ENCODE assay signal across 10 cellular contexts in genomic region chr20:32672315-32672981, GRCh38. TPM values are rescaled to one million over a fixed set of nuclear protein-coding genes. Genes with fewer than 3 reads are reported as not detected.
DNase-seq lines count a peak whose midpoint lies in the region; ATAC-seq and TF ChIP-seq lines count a peak whose summit lies in the region.
"Had no signal": no experiment of that assay in that cellular context is flagged by ENCODE, and none has a peak within 500 bp of the region (broad histone marks: within the 10 kb centered on the region; RNA-seq: fewer than 3 reads in every experiment).

No MANE protein-coding gene starts in this region.

- no peaks in the 10 kb centered on the region for H3K27me3 Mint-ChIP-seq in activated CD4-positive, alpha-beta T cell treated with anti-CD3 and anti-CD28 coated beads, Interleukin-2, amount 10 ng/mL, durations not matched to agents 24 days and 14 days
- H3K27me3 Mint-ChIP-seq in activated naive CD8-positive, alpha-beta T cell treated with anti-CD3 and anti-CD28 coated beads for 36 hours, result no peaks in the 10 kb centered on the region
- no peaks in the 10 kb centered on the region for H3K27me3 Mint-ChIP-seq in stimulated activated naive B cell treated with anti-CD40 and anti-IgM and Interleukin-4, amounts not matched to agents 10 μg/mL and 1 μg/mL and 100 μg/mL, for 72 hours

- H3K36me3 Mint-ChIP-seq in activated CD4-positive, alpha-beta T cell treated with anti-CD3 and anti-CD28 coated beads, Interleukin-2, amount 10 ng/mL, durations not matched to agents 24 days and 14 days (ENCODE audit: low read depth), result no peaks in the 10 kb centered on the region
- no peaks in the 10 kb centered on the region for H3K36me3 Mint-ChIP-seq in activated naive CD8-positive, alpha-beta T cell treated with anti-CD3 and anti-CD28 coated beads for 36 hours
- no peaks in the 10 kb centered on the region for H3K36me3 Mint-ChIP-seq in stimulated activated naive B cell treated with anti-CD40 and anti-IgM and Interleukin-4, amounts not matched to agents 10 μg/mL and 1 μg/mL and 100 μg/mL, for 72 hours
- H3K36me3 Mint-ChIP-seq: CD4-positive, CD25-positive, alpha-beta regulatory T cell had no signal

- H3K9me3 Mint-ChIP-seq in activated CD4-positive, alpha-beta T cell treated with anti-CD3 and anti-CD28 coated beads, Interleukin-2, amount 10 ng/mL, durations not matched to agents 24 days and 14 days, result no peaks in the 10 kb centered on the region
- H3K9me3 Mint-ChIP-seq in activated naive CD8-positive, alpha-beta T cell treated with anti-CD3 and anti-CD28 coated beads for 36 hours, result no peaks in the 10 kb centered on the region
- peaks cover 0 to 2% of the 10 kb centered on the region in 2 donors for H3K9me3 Mint-ChIP-seq in stimulated activated naive B cell treated with anti-CD40 and anti-IgM and Interleukin-4, amounts not matched to agents 10 μg/mL and 1 μg/mL and 100 μg/mL, for 72 hours
- H3K9me3 Mint-ChIP-seq: CD4-positive, CD25-positive, alpha-beta regulatory T cell had no signal

- H3K9me3 ChIP-seq in HUES64 (ENCODE audit: insufficient read depth, low read depth, low read length), result no peaks in the 10 kb centered on the region

- TF ChIP-seq CTCF in GM13977 (IDR thresholded peaks at IDR 0.05; ENCODE audit: extremely low read depth, insufficient read depth, missing control alignments), result no peak

- ATAC-seq in stimulated activated naive B cell treated with anti-CD40 and anti-IgM and Interleukin-4, amounts not matched to agents 10 μg/mL and 1 μg/mL and 100 μg/mL, for 72 hours (replicated peaks), result peak; percentile 37 to 38

- H3K27ac Mint-ChIP-seq in activated CD4-positive, alpha-beta T cell treated with anti-CD3 and anti-CD28 coated beads, Interleukin-2, amount 10 ng/mL, durations not matched to agents 24 days and 14 days, result peak overlapping the region; percentile 76
- peak overlapping the region; percentile 88 for H3K27ac Mint-ChIP-seq in activated naive CD8-positive, alpha-beta T cell treated with anti-CD3 and anti-CD28 coated beads for 36 hours
- H3K27ac Mint-ChIP-seq in stimulated activated naive B cell treated with anti-CD40 and anti-IgM and Interleukin-4, amounts not matched to agents 10 μg/mL and 1 μg/mL and 100 μg/mL, for 72 hours, result peak overlapping the region; percentile 92

- peaks cover 12% of the 10 kb centered on the region for H3K4me1 Mint-ChIP-seq in activated CD4-positive, alpha-beta T cell treated with anti-CD3 and anti-CD28 coated beads, Interleukin-2, amount 10 ng/mL, durations not matched to agents 24 days and 14 days
- peaks cover 16% of the 10 kb centered on the region for H3K4me1 Mint-ChIP-seq in activated naive CD8-positive, alpha-beta T cell treated with anti-CD3 and anti-CD28 coated beads for 36 hours
- peaks cover 20 to 36% of the 10 kb centered on the region in 2 donors for H3K4me1 Mint-ChIP-seq in stimulated activated naive B cell treated with anti-CD40 and anti-IgM and Interleukin-4, amounts not matched to agents 10 μg/mL and 1 μg/mL and 100 μg/mL, for 72 hours

- intact Hi-C loops in activated CD4-positive, alpha-beta T cell treated with anti-CD3 and anti-CD28 coated beads, Interleukin-2, amount 10 ng/mL, durations not matched to agents 24 days and 14 days (cut with micrococcal nuclease), result loop anchor here (5.0 kb wide), 1 partner anchor 90 kb away; the partner anchor contains the start of gene DNMT3B

- H3K27ac ChIP-seq in HUES64 (ENCODE audit: low read depth, low read length), result peak overlapping the region; percentile 11

- no peak for DNase-seq in activated CD4-positive, alpha-beta T cell treated with anti-CD3 and anti-CD28 coated beads, Interleukin-2, amount 10 ng/mL, durations not matched to agents 24 days and 14 days
- DNase-seq in activated CD4-positive, alpha-beta T cell treated with anti-CD3 and anti-CD28 coated beads, Interleukin-2, amount 50 U/mL, for 4 hours, result no peak
- DNase-seq in activated naive CD8-positive, alpha-beta T cell treated with anti-CD3 and anti-CD28 coated beads for 36 hours, result no peak
- DNase-seq in stimulated activated naive B cell treated with anti-CD40 and anti-IgM and Interleukin-4, amounts not matched to agents 10 μg/mL and 1 μg/mL and 100 μg/mL, for 72 hours, result no peak
- DNase-seq in stimulated activated CD4-positive, alpha-beta T cell treated with anti-CD3 and anti-CD28 coated beads, Interleukin-1b, Interleukin-23, amount 100 ng/mL, for 48 hours, result no peak
- DNase-seq in GM19240 (ENCODE audit: insufficient read length, low spot score) (no peak), GM13977 (ENCODE audit: low spot score) (no peak)

- 70% methylated on average over 3 of the region's 3 CpGs for WGBS in HUES64

- H3K4me3 ChIP-seq in HUES64 (ENCODE audit: low read length), result no peak overlapping the region

- in situ Hi-C loops in GM13977 (cut with MboI; ENCODE audit: low pct_unique_long_range_greater_than_20kb, low sequenced_read_pairs, unreplicated experiment), result loop anchor here (10.0 kb wide), 1 partner anchor 112 kb away; no protein-coding TSS in a partner anchor

- H3K36me3 ChIP-seq in HUES64 (ENCODE audit: insufficient read depth, low read length), result no peaks in the 10 kb centered on the region

- H3K9ac ChIP-seq in HUES64 (ENCODE audit: low read depth, low read length), result 0 out of 2 replicates have a peak overlapping the region, but pooled peaks have one; percentile 1

- peak overlapping the region; percentile 26 for H3K4me3 Mint-ChIP-seq in activated CD4-positive, alpha-beta T cell treated with anti-CD3 and anti-CD28 coated beads, Interleukin-2, amount 10 ng/mL, durations not matched to agents 24 days and 14 days
- H3K4me3 Mint-ChIP-seq in activated naive CD8-positive, alpha-beta T cell treated with anti-CD3 and anti-CD28 coated beads for 36 hours, result peak overlapping the region; percentile 53
- H3K4me3 Mint-ChIP-seq in stimulated activated naive B cell treated with anti-CD40 and anti-IgM and Interleukin-4, amounts not matched to agents 10 μg/mL and 1 μg/mL and 100 μg/mL, for 72 hours, result peak overlapping the region; percentile 75 to 83

- no peaks in the 10 kb centered on the region for H3K27me3 ChIP-seq in HUES64 (ENCODE audit: insufficient read depth, low read length)

- peaks cover 20% of the 10 kb centered on the region for H3K4me1 ChIP-seq in HUES64 (ENCODE audit: insufficient read depth, low read length)

RNA-seq across cellular contexts. Expression of gene C20orf203, which starts 1.3 kb away (rescaled TPM):
- total RNA-seq in activated CD4-positive, alpha-beta T cell treated with anti-CD3 and anti-CD28 coated beads, Interleukin-2, amount 10 ng/mL, durations not matched to agents 24 days and 14 days, result 0.07 and 0.12 TPM in 2 replicates
- not detected for polyA plus RNA-seq in HUES64 (2013, experiment 1 of 2)
- polyA plus RNA-seq in HUES64 (2013, experiment 2 of 2), result not detected
- under 1 TPM in 1 of 2 experiments, not detected in 1; 0.04 TPM for total RNA-seq in activated naive CD8-positive, alpha-beta T cell treated with anti-CD3 and anti-CD28 coated beads for 36 hours
- total RNA-seq: epithelial cell of proximal tubule had no signal

Comparison
In these comparisons a context has a peak if more than half of its experiments do, and no peak if none do; other contexts are left out.
1. H3K4me3 Mint-ChIP-seq: peak in every context shown above with its lines; median percentile 79 in stimulated activated naive B cell treated with anti-CD40 and anti-IgM and Interleukin-4, amounts not matched to agents 10 μg/mL and 1 μg/mL and 100 μg/mL, for 72 hours; 53 in activated naive CD8-positive, alpha-beta T cell treated with anti-CD3 and anti-CD28 coated beads for 36 hours; 26 in activated CD4-positive, alpha-beta T cell treated with anti-CD3 and anti-CD28 coated beads, Interleukin-2, amount 10 ng/mL, durations not matched to agents 24 days and 14 days.